Comparison of ENCODE assay signal across 1 cellular context in the genomic region with DNA sequence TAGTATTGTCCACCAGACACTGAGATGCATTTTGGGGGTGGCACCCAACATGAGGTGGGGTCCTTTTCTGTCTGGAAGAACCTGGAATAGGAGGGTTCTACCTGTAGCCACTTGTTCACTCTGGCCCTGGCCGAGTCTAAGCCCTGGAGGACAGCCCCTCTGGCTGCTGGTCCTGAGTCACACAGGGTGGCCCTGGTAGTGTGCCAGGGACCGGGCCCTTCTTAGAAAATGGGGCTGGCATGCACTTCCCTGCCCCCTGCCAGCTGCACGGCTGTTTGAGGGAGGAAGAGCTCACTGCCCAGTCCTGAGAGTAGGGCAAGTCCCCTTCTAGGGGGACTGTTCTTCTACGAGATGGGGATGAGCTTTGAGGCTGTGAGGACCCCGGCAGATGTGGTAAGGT.
TF ChIP-seq lines count a peak whose summit lies in the region.

No MANE protein-coding gene starts in this region.

TF ChIP-seq in A549, 52 proteins besides CTCF, POLR2A, EP300 and RAD21 (continued from another document):
- TF ChIP-seq CHD2 (IDR thresholded peaks at IDR 0.05; ENCODE audit: low read length, partially characterized antibody): no peak
- no peak for TF ChIP-seq MAZ (IDR thresholded peaks at IDR 0.05; ENCODE audit: borderline replicate concordance, low read depth, low read length)
- TF ChIP-seq, protein P1, sequence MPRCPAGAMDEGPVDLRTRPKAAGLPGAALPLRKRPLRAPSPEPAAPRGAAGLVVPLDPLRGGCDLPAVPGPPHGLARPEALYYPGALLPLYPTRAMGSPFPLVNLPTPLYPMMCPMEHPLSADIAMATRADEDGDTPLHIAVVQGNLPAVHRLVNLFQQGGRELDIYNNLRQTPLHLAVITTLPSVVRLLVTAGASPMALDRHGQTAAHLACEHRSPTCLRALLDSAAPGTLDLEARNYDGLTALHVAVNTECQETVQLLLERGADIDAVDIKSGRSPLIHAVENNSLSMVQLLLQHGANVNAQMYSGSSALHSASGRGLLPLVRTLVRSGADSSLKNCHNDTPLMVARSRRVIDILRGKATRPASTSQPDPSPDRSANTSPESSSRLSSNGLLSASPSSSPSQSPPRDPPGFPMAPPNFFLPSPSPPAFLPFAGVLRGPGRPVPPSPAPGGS (IDR thresholded peaks at IDR 0.05): no peak
- TF ChIP-seq NPAS2 (CRISPR knock-in tag; IDR thresholded peaks at IDR 0.05; ENCODE audit: borderline replicate concordance): no peak
- no peak for TF ChIP-seq RARB (CRISPR knock-in tag; IDR thresholded peaks at IDR 0.05)
- no peak for TF ChIP-seq NFE2L2 (conservative IDR thresholded peaks at IDR 0.05; ENCODE audit: low read length)
- no peak for TF ChIP-seq KDM5A (IDR thresholded peaks at IDR 0.05)
- no peak for TF ChIP-seq ZFP36 (IDR thresholded peaks at IDR 0.05; ENCODE audit: borderline replicate concordance, partially characterized antibody)
- no peak for TF ChIP-seq MYC (IDR thresholded peaks at IDR 0.05; ENCODE audit: borderline replicate concordance, low read length)
- no peak for TF ChIP-seq CBX8 (IDR thresholded peaks at IDR 0.05)
- no peak for TF ChIP-seq HES2 (IDR thresholded peaks at IDR 0.05)
- no peak for TF ChIP-seq FOXS1 (CRISPR knock-in tag; IDR thresholded peaks at IDR 0.05)
- TF ChIP-seq POLR2AphosphoS2 (conservative IDR thresholded peaks at IDR 0.05; ENCODE audit: low read length): no peak
